Comparison of ENCODE assay signal across 1 cellular context in genomic region chr13:113729329-113730019, GRCh38.
TF ChIP-seq lines count a peak whose summit lies in the region.

No MANE protein-coding gene starts in this region.

TF ChIP-seq in WTC11, 78 proteins besides CTCF, POLR2A, EP300 and RAD21 (continued from another document):
- no peak for TF ChIP-seq PRDM15 (CRISPR knock-in tag; IDR thresholded peaks at IDR 0.05)
- no peak for TF ChIP-seq ETV6 (CRISPR knock-in tag; IDR thresholded peaks at IDR 0.05)
- TF ChIP-seq ATF2 (CRISPR knock-in tag; IDR thresholded peaks at IDR 0.05; ENCODE audit: borderline replicate concordance, low read depth) = no peak
- TF ChIP-seq NR1H2 (CRISPR knock-in tag; IDR thresholded peaks at IDR 0.05) = no peak
